ENCODE assay signal across 21 cellular contexts in the genomic region with DNA sequence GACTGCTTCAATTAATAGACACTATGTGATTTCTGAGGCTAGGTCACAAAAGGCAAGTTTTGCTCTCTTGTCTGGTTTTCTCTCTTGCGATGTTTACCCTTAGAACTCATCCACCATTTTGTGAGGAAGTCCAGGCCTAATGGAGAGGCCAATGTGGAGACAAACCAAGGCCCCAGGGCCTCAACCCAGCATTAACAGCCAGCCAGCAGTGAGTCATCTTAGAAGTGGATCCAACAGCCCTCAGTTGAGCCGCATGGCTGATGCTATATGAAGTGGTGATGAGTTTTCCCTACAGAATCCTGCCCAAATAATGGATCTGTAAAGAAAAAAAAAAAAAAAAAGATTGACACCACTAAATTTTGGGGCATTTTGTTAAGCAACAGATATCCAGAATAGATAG.
"Had no signal": no experiment of that assay in that cellular context is flagged by ENCODE, and none has a peak within 500 bp of the region (broad histone marks: within the 10 kb centered on the region; RNA-seq: fewer than 3 reads in every experiment).

No MANE protein-coding gene starts in this region.

- ATAC-seq: gastrocnemius medialis; left cardiac atrium; left ventricle myocardium superior; psoas muscle; sciatic nerve; stimulated activated memory B cell treated with anti-CD40 and anti-IgM and Interleukin-4, amounts not matched to agents 10 μg/mL and 1 μg/mL and 100 μg/mL, for 72 hours had no signal

- H3K27me3 Mint-ChIP-seq: naive B cell; stimulated activated memory B cell treated with anti-CD40 and anti-IgM and Interleukin-4, amounts not matched to agents 10 μg/mL and 1 μg/mL and 100 μg/mL, for 72 hours; stimulated activated naive CD8-positive, alpha-beta T cell treated with anti-CD3 and anti-CD28 coated beads, Interleukin-15, Interleukin-2, amounts not matched to agents 100 ng/mL and 50 ng/mL, for 24 hours had no signal

- H3K4me1 Mint-ChIP-seq: nephron; stimulated activated memory B cell treated with anti-CD40 and anti-IgM and Interleukin-4, amounts not matched to agents 10 μg/mL and 1 μg/mL and 100 μg/mL, for 72 hours had no signal

- H3K27ac Mint-ChIP-seq: nephron; stimulated activated memory B cell treated with anti-CD40 and anti-IgM and Interleukin-4, amounts not matched to agents 10 μg/mL and 1 μg/mL and 100 μg/mL, for 72 hours; stimulated activated naive CD8-positive, alpha-beta T cell treated with anti-CD3 and anti-CD28 coated beads, Interleukin-15, Interleukin-2, amounts not matched to agents 100 ng/mL and 50 ng/mL, for 24 hours had no signal

- H3K4me1 ChIP-seq: gastrocnemius medialis, psoas muscle, spleen, upper lobe of left lung, vagina had no signal

- H3K27me3 ChIP-seq: gastrocnemius medialis, spleen, tibial artery, upper lobe of left lung, vagina had no signal

- H3K36me3 ChIP-seq: gastrocnemius medialis, spleen, tibial artery, upper lobe of left lung, vagina had no signal

- H3K9me3 ChIP-seq: gastrocnemius medialis had no signal

- H3K27ac ChIP-seq: gastrocnemius medialis, psoas muscle, spleen, tibial artery, upper lobe of left lung, vagina had no signal

- DNase-seq: dermis blood vessel endothelial cell; gastrocnemius medialis; islet precursor cell; left cardiac atrium; left ventricle myocardium superior; mesendoderm; naive B cell; psoas muscle; retina; spleen; stimulated activated CD4-positive, alpha-beta T cell treated with anti-CD3 and anti-CD28 coated beads, Interleukin-15, amount 100 ng/mL, for 24 hours; stimulated activated CD4-positive, alpha-beta T cell treated with anti-CD3 and anti-CD28 coated beads, Interleukin-1b, Interleukin-23, amount 100 ng/mL, for 48 hours; stimulated activated CD4-positive, alpha-beta T cell treated with anti-CD3 and anti-CD28 coated beads, Interleukin-4, amount 100 ng/mL, for 24 hours; tibial artery; upper lobe of left lung had no signal

- H3K4me3 ChIP-seq: gastrocnemius medialis, lung, psoas muscle, spleen, tibial artery, upper lobe of left lung, vagina had no signal

- H3K4me3 Mint-ChIP-seq: naive B cell; nephron; stimulated activated memory B cell treated with anti-CD40 and anti-IgM and Interleukin-4, amounts not matched to agents 10 μg/mL and 1 μg/mL and 100 μg/mL, for 72 hours; stimulated activated naive CD8-positive, alpha-beta T cell treated with anti-CD3 and anti-CD28 coated beads, Interleukin-15, Interleukin-2, amounts not matched to agents 100 ng/mL and 50 ng/mL, for 24 hours had no signal
